ENCODE assay signal across 2 cellular contexts in the genomic region with DNA sequence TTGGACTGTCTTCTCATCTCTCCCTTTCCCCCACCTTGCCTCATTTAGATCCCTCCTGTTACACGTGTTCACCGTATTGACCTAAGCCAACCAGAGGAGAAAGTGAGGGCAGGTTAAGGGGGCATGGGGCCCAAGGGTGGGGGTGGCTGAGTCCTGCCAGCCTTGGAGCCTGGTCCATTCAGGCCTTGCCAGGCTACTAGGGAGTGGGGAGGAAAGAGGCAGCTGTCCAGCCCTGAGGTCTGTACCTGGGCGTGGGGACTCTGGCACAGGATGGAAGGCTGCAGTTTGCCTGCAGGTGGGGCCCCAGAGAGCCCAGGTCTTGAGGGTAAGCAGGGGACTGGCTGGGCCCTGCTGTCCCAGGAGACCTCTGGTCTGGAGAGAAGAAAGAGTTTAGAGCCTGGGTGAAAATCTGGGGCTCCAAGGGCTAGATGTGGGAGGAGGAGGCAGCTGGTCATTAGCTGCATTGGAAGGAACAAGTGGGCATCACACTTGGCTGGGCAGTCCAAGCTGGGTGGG.
TF ChIP-seq lines count a peak whose summit lies in the region.

No MANE protein-coding gene starts in this region.

TF ChIP-seq in IMR-90, 13 proteins besides CTCF, POLR2A, EP300 and RAD21:
- no peak for TF ChIP-seq FOS (IDR thresholded peaks at IDR 0.05; ENCODE audit: low read depth, low read length)
- TF ChIP-seq MAFK (IDR thresholded peaks at IDR 0.05; ENCODE audit: low read depth, low read length): no peak

TF ChIP-seq in GM23338, 12 proteins besides CTCF, POLR2A, EP300 and RAD21:
- TF ChIP-seq CREB1 (CRISPR knock-in tag; IDR thresholded peaks at IDR 0.05; ENCODE audit: low read depth) (no peak), ZNF331 (CRISPR knock-in tag; IDR thresholded peaks at IDR 0.05; ENCODE audit: low read depth) (no peak), ZNF114 (CRISPR knock-in tag; IDR thresholded peaks at IDR 0.05) (no peak), STAT1 (IDR thresholded peaks at IDR 0.05; ENCODE audit: unreplicated experiment) (no peak), EZH2phosphoT487 (IDR thresholded peaks at IDR 0.05; ENCODE audit: unreplicated experiment) (no peak), EZH2 (IDR thresholded peaks at IDR 0.05; ENCODE audit: low read depth, unreplicated experiment) (no peak), JUNB (IDR thresholded peaks at IDR 0.05; ENCODE audit: unreplicated experiment) (no peak)
- TF ChIP-seq, protein P1, sequence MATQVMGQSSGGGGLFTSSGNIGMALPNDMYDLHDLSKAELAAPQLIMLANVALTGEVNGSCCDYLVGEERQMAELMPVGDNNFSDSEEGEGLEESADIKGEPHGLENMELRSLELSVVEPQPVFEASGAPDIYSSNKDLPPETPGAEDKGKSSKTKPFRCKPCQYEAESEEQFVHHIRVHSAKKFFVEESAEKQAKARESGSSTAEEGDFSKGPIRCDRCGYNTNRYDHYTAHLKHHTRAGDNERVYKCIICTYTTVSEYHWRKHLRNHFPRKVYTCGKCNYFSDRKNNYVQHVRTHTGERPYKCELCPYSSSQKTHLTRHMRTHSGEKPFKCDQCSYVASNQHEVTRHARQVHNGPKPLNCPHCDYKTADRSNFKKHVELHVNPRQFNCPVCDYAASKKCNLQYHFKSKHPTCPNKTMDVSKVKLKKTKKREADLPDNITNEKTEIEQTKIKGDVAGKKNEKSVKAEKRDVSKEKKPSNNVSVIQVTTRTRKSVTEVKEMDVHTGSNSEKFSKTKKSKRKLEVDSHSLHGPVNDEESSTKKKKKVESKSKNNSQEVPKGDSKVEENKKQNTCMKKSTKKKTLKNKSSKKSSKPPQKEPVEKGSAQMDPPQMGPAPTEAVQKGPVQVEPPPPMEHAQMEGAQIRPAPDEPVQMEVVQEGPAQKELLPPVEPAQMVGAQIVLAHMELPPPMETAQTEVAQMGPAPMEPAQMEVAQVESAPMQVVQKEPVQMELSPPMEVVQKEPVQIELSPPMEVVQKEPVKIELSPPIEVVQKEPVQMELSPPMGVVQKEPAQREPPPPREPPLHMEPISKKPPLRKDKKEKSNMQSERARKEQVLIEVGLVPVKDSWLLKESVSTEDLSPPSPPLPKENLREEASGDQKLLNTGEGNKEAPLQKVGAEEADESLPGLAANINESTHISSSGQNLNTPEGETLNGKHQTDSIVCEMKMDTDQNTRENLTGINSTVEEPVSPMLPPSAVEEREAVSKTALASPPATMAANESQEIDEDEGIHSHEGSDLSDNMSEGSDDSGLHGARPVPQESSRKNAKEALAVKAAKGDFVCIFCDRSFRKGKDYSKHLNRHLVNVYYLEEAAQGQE (IDR thresholded peaks at IDR 0.05; ENCODE audit: unreplicated experiment): no peak
- TF ChIP-seq, protein P2, sequence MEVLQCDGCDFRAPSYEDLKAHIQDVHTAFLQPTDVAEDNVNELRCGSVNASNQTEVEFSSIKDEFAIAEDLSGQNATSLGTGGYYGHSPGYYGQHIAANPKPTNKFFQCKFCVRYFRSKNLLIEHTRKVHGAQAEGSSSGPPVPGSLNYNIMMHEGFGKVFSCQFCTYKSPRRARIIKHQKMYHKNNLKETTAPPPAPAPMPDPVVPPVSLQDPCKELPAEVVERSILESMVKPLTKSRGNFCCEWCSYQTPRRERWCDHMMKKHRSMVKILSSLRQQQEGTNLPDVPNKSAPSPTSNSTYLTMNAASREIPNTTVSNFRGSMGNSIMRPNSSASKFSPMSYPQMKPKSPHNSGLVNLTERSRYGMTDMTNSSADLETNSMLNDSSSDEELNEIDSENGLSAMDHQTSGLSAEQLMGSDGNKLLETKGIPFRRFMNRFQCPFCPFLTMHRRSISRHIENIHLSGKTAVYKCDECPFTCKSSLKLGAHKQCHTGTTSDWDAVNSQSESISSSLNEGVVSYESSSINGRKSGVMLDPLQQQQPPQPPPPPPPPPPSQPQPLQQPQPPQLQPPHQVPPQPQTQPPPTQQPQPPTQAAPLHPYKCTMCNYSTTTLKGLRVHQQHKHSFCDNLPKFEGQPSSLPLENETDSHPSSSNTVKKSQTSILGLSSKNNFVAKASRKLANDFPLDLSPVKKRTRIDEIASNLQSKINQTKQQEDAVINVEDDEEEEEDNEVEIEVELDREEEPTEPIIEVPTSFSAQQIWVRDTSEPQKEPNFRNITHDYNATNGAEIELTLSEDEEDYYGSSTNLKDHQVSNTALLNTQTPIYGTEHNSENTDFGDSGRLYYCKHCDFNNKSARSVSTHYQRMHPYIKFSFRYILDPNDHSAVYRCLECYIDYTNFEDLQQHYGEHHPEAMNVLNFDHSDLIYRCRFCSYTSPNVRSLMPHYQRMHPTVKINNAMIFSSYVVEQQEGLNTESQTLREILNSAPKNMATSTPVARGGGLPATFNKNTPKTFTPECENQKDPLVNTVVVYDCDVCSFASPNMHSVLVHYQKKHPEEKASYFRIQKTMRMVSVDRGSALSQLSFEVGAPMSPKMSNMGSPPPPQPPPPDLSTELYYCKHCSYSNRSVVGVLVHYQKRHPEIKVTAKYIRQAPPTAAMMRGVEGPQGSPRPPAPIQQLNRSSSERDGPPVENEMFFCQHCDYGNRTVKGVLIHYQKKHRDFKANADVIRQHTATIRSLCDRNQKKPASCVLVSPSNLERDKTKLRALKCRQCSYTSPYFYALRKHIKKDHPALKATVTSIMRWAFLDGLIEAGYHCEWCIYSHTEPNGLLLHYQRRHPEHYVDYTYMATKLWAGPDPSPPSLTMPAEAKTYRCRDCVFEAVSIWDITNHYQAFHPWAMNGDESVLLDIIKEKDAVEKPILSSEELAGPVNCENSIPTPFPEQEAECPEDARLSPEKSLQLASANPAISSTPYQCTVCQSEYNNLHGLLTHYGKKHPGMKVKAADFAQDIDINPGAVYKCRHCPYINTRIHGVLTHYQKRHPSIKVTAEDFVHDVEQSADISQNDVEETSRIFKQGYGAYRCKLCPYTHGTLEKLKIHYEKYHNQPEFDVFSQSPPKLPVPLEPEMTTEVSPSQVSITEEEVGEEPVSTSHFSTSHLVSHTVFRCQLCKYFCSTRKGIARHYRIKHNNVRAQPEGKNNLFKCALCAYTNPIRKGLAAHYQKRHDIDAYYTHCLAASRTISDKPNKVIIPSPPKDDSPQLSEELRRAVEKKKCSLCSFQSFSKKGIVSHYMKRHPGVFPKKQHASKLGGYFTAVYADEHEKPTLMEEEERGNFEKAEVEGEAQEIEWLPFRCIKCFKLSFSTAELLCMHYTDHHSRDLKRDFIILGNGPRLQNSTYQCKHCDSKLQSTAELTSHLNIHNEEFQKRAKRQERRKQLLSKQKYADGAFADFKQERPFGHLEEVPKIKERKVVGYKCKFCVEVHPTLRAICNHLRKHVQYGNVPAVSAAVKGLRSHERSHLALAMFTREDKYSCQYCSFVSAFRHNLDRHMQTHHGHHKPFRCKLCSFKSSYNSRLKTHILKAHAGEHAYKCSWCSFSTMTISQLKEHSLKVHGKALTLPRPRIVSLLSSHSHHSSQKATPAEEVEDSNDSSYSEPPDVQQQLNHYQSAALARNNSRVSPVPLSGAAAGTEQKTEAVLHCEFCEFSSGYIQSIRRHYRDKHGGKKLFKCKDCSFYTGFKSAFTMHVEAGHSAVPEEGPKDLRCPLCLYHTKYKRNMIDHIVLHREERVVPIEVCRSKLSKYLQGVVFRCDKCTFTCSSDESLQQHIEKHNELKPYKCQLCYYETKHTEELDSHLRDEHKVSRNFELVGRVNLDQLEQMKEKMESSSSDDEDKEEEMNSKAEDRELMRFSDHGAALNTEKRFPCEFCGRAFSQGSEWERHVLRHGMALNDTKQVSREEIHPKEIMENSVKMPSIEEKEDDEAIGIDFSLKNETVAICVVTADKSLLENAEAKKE (CRISPR knock-in tag; IDR thresholded peaks at IDR 0.05): no peak
- TF ChIP-seq, protein P3, sequence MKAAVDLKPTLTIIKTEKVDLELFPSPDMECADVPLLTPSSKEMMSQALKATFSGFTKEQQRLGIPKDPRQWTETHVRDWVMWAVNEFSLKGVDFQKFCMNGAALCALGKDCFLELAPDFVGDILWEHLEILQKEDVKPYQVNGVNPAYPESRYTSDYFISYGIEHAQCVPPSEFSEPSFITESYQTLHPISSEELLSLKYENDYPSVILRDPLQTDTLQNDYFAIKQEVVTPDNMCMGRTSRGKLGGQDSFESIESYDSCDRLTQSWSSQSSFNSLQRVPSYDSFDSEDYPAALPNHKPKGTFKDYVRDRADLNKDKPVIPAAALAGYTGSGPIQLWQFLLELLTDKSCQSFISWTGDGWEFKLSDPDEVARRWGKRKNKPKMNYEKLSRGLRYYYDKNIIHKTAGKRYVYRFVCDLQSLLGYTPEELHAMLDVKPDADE (IDR thresholded peaks at IDR 0.05): no peak
